Comparison of ENCODE assay signal across 1 cellular context in the genomic region with DNA sequence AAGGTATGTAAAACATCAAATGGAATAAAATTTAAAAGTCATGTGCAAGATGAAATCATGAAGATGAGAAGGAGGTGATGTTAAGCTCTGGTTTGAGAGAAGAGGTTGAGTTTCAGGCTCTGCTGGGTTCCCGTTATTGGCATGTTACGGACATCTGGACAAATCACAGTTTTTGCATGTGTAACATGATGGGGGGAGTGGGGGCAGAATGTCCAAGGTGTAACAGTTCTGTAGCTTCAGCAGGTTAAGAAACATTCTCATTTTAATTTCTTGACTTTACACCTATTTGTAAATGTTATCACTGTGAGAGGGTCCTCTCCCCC.
TF ChIP-seq lines count a peak whose summit lies in the region.

No MANE protein-coding gene starts in this region.

TF ChIP-seq in GM23338, 12 proteins besides CTCF, POLR2A, EP300 and RAD21 (continued from another document):
- TF ChIP-seq, protein P1, sequence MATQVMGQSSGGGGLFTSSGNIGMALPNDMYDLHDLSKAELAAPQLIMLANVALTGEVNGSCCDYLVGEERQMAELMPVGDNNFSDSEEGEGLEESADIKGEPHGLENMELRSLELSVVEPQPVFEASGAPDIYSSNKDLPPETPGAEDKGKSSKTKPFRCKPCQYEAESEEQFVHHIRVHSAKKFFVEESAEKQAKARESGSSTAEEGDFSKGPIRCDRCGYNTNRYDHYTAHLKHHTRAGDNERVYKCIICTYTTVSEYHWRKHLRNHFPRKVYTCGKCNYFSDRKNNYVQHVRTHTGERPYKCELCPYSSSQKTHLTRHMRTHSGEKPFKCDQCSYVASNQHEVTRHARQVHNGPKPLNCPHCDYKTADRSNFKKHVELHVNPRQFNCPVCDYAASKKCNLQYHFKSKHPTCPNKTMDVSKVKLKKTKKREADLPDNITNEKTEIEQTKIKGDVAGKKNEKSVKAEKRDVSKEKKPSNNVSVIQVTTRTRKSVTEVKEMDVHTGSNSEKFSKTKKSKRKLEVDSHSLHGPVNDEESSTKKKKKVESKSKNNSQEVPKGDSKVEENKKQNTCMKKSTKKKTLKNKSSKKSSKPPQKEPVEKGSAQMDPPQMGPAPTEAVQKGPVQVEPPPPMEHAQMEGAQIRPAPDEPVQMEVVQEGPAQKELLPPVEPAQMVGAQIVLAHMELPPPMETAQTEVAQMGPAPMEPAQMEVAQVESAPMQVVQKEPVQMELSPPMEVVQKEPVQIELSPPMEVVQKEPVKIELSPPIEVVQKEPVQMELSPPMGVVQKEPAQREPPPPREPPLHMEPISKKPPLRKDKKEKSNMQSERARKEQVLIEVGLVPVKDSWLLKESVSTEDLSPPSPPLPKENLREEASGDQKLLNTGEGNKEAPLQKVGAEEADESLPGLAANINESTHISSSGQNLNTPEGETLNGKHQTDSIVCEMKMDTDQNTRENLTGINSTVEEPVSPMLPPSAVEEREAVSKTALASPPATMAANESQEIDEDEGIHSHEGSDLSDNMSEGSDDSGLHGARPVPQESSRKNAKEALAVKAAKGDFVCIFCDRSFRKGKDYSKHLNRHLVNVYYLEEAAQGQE (IDR thresholded peaks at IDR 0.05; ENCODE audit: unreplicated experiment), result no peak
- TF ChIP-seq, protein P2, sequence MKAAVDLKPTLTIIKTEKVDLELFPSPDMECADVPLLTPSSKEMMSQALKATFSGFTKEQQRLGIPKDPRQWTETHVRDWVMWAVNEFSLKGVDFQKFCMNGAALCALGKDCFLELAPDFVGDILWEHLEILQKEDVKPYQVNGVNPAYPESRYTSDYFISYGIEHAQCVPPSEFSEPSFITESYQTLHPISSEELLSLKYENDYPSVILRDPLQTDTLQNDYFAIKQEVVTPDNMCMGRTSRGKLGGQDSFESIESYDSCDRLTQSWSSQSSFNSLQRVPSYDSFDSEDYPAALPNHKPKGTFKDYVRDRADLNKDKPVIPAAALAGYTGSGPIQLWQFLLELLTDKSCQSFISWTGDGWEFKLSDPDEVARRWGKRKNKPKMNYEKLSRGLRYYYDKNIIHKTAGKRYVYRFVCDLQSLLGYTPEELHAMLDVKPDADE (IDR thresholded peaks at IDR 0.05), result no peak
- TF ChIP-seq JUNB (IDR thresholded peaks at IDR 0.05; ENCODE audit: unreplicated experiment), result no peak
